Comparison of ENCODE assay signal across 1 cellular context in genomic region chr15:72382146-72382545, GRCh38.
TF ChIP-seq lines count a peak whose summit lies in the region.

No MANE protein-coding gene starts in this region.

TF ChIP-seq in A549, 52 proteins besides CTCF, POLR2A, EP300 and RAD21 (continued from another document):
- TF ChIP-seq ZC3H11A (IDR thresholded peaks at IDR 0.05) (no peak), SMC3 (IDR thresholded peaks at IDR 0.05) (0 out of 3 replicates have a peak, but pooled peaks have one; percentile 21), CHD4 (IDR thresholded peaks at IDR 0.05; ENCODE audit: borderline replicate concordance) (no peak)
